ENCODE assay signal across 2 cellular contexts in genomic region chr17:80967404-80967872, GRCh38.
A peak's percentile ranks its signal among the peaks of the same experiment; 100 is the strongest.
TF ChIP-seq lines count a peak whose summit lies in the region.

No MANE protein-coding gene starts in this region.

TF ChIP-seq in endothelial cell of umbilical vein, 7 proteins besides CTCF, POLR2A, EP300 and RAD21:
- TF ChIP-seq MAX (IDR thresholded peaks at IDR 0.05; ENCODE audit: insufficient read depth, insufficient read length) (no peak), POLR2AphosphoS5 (IDR thresholded peaks at IDR 0.05; ENCODE audit: insufficient read depth, low read depth, low read length) (peak; percentile 16)

TF ChIP-seq in HepG2, 621 proteins besides CTCF, POLR2A, EP300 and RAD21 (continues in another document):
- TF ChIP-seq THAP9 (CRISPR knock-in tag; IDR thresholded peaks at IDR 0.05; ENCODE audit: borderline replicate concordance) (no peak), KLF6 (CRISPR knock-in tag; IDR thresholded peaks at IDR 0.05) (no peak), ASH2L (IDR thresholded peaks at IDR 0.05; ENCODE audit: insufficient read length, low read depth, low read length) (no peak), SMARCE1 (IDR thresholded peaks at IDR 0.05; ENCODE audit: borderline replicate concordance) (no peak), ZNF407 (CRISPR knock-in tag; IDR thresholded peaks at IDR 0.05; ENCODE audit: not compliant biosample characterization) (no peak), MAF1 (CRISPR knock-in tag; IDR thresholded peaks at IDR 0.05; ENCODE audit: borderline replicate concordance) (no peak), ZSCAN21 (CRISPR knock-in tag; IDR thresholded peaks at IDR 0.05; ENCODE audit: borderline replicate concordance) (no peak), ZNF678 (CRISPR knock-in tag; IDR thresholded peaks at IDR 0.05) (no peak), ZNF280B (CRISPR knock-in tag; IDR thresholded peaks at IDR 0.05; ENCODE audit: borderline replicate concordance) (no peak), ZNF629 (CRISPR knock-in tag; conservative IDR thresholded peaks at IDR 0.05) (no peak), IRX3 (CRISPR knock-in tag; IDR thresholded peaks at IDR 0.05; ENCODE audit: borderline replicate concordance, low read depth) (no peak), THAP11 (CRISPR knock-in tag; IDR thresholded peaks at IDR 0.05) (no peak), RCOR2 (CRISPR knock-in tag; IDR thresholded peaks at IDR 0.05) (no peak), ZNF263 (CRISPR knock-in tag; IDR thresholded peaks at IDR 0.05) (no peak), RFX5 (IDR thresholded peaks at IDR 0.05; ENCODE audit: low read depth, low read length) (no peak), SIN3A (IDR thresholded peaks at IDR 0.05; ENCODE audit: borderline replicate concordance, low read depth, low read length) (no peak), AKNA (CRISPR knock-in tag; IDR thresholded peaks at IDR 0.05; ENCODE audit: borderline replicate concordance) (no peak), DNMT3B (CRISPR knock-in tag; conservative IDR thresholded peaks at IDR 0.05) (no peak), ZNF180 (CRISPR knock-in tag; IDR thresholded peaks at IDR 0.05; ENCODE audit: borderline replicate concordance, low read depth) (no peak), SUZ12 (IDR thresholded peaks at IDR 0.05; ENCODE audit: low read depth, low read length) (no peak), ZNF691 (CRISPR knock-in tag; IDR thresholded peaks at IDR 0.05; ENCODE audit: borderline replicate concordance, low read depth) (no peak), SMAD3 (CRISPR knock-in tag; IDR thresholded peaks at IDR 0.05) (no peak), ADNP (CRISPR knock-in tag; IDR thresholded peaks at IDR 0.05) (no peak), ZNF292 (CRISPR knock-in tag; IDR thresholded peaks at IDR 0.05; ENCODE audit: borderline replicate concordance, low read depth) (no peak), ZC3H13 (CRISPR knock-in tag; IDR thresholded peaks at IDR 0.05) (peak; percentile 50; the same call in 1 of the 2 replicates), ZMYM2 (CRISPR knock-in tag; IDR thresholded peaks at IDR 0.05) (no peak), ZNF776 (CRISPR knock-in tag; IDR thresholded peaks at IDR 0.05) (no peak), ARID5B (CRISPR knock-in tag; IDR thresholded peaks at IDR 0.05) (no peak), KMT2A (CRISPR knock-in tag; IDR thresholded peaks at IDR 0.05) (no peak), ZNF746 (CRISPR knock-in tag; IDR thresholded peaks at IDR 0.05) (no peak), JARID2 (CRISPR knock-in tag; IDR thresholded peaks at IDR 0.05; ENCODE audit: insufficient replicate concordance) (no peak), FOXA3 (CRISPR knock-in tag; IDR thresholded peaks at IDR 0.05) (no peak), SRY (CRISPR knock-in tag; IDR thresholded peaks at IDR 0.05) (no peak), PLSCR1 (CRISPR knock-in tag; IDR thresholded peaks at IDR 0.05; ENCODE audit: borderline replicate concordance) (no peak)
